ENCODE assay signal across 11 cellular contexts in genomic region chr10:31864834-31865518, GRCh38.
DNase-seq lines count a peak whose midpoint lies in the region; ATAC-seq, FAIRE-seq and TF ChIP-seq lines count a peak whose summit lies in the region.
"Had no signal": no experiment of that assay in that cellular context is flagged by ENCODE, and none has a peak within 500 bp of the region (broad histone marks: within the 10 kb centered on the region; RNA-seq: fewer than 3 reads in every experiment).

No MANE protein-coding gene starts in this region.

- no peak overlapping the region for H3K27ac ChIP-seq in H1 (ENCODE audit: low read depth, low read length)

- H3K4me3 Mint-ChIP-seq in mesothelial cell of epicardium, result no peak overlapping the region

- H3K4ac ChIP-seq in H1 (replicated peaks; ENCODE audit: insufficient read length, low read depth, low read length), result no peak overlapping the region

- H2BK5ac ChIP-seq in H1 (ENCODE audit: low read depth, low read length), result no peak overlapping the region

- H4K91ac ChIP-seq in H1 (replicated peaks; ENCODE audit: insufficient read length, low read length), result no peak overlapping the region

- H3K27me3 ChIP-seq in H1 (replicated peaks in 1 of 4; ENCODE audit: control insufficient read depth in 3 of 4, extremely low read depth in 1 of 4, insufficient read depth in 3 of 4, low read length in 3 of 4), result no peaks in the 10 kb centered on the region

- no peak overlapping the region for H3K56ac ChIP-seq in H1 (replicated peaks; ENCODE audit: insufficient read length, low read depth, low read length)

- no peak for TF ChIP-seq CTCF in H1 (IDR thresholded peaks at IDR 0.05; ENCODE audit: control extremely low read depth in 1 of 3, insufficient read depth in 1 of 3, low read depth in 1 of 3, low read length in 3 of 3)
- TF ChIP-seq CTCF in mesothelial cell of epicardium (IDR thresholded peaks at IDR 0.05; ENCODE audit: unreplicated experiment), result no peak

- no peak overlapping the region for H2BK120ac ChIP-seq in H1 (replicated peaks; ENCODE audit: low read depth, low read length)

- H2BK20ac ChIP-seq in H1 (ENCODE audit: low read length), result no peak overlapping the region

- H3K79me1 ChIP-seq in H1 (ENCODE audit: low read depth, low read length), result peaks cover 4% of the 10 kb centered on the region; the same call in 1 of the 2 replicates

- no peak overlapping the region for H2BK12ac ChIP-seq in H1 (ENCODE audit: low read depth, low read length)

- peaks cover 11% of the 10 kb centered on the region for H3K36me3 Mint-ChIP-seq in mesothelial cell of epicardium

- DNase-seq in AG08396 (ENCODE audit: low spot score) (peak; percentile 12), HT1080 (ENCODE audit: low read depth) (peak; percentile 68), H1 (ENCODE audit: low read depth in 1 of 2, low spot score in 2 of 2) (peak in 1 of 2 experiments; percentile 10), mesothelial cell of epicardium (ENCODE audit: low spot score in 2 of 2, unreplicated experiment in 2 of 2) (no peak), SIG-M5 treated with dmso at 0.1 percent for 504 hours (lab: John Stamatoyannopoulos, UW; ENCODE audit: unreplicated experiment) (no peak), globus pallidus (ENCODE audit: low spot score) (no peak)
- no peak for DNase-seq in stimulated activated CD4-positive, alpha-beta T cell treated with anti-CD3 and anti-CD28 coated beads, Interleukin-4, amount 100 ng/mL, for 24 hours
- DNase-seq: activated CD4-positive, CD25-positive, alpha-beta regulatory T cell; DMS79 treated with DMSO at 0.1 percent for 48 hours; naive B cell had no signal

- H2AFZ ChIP-seq in H1 (ENCODE audit: low read length), result no peak overlapping the region

- no peak overlapping the region for H3K18ac ChIP-seq in H1 (ENCODE audit: extremely low read depth, low read length)

- TF ChIP-seq RAD21 in H1 (IDR thresholded peaks at IDR 0.05 in 1 of 2, conservative IDR thresholded peaks at IDR 0.05 in 1 of 2; ENCODE audit: low read depth in 2 of 2, low read length in 2 of 2), result no peak

- H3K4me3 ChIP-seq in H1 (ENCODE audit: extremely low read depth in 1 of 4, insufficient read depth in 2 of 4, low read depth in 3 of 4, low read length in 4 of 4), result peak overlapping the region in 1 of 4 experiments; percentile 32; a peak in 3 of 8 replicates

- WGBS in H1 (ENCODE audit: extremely low coverage in 1 of 2, insufficient coverage in 1 of 2, insufficient read length in 1 of 2, insufficient replicate concordance in 2 of 2, low coverage in 1 of 2, low lambda C conversion rate in 2 of 2, missing lambda C conversion rate in 1 of 2), 2 experiments, result 17% methylated on average over 5 of the region's 5 CpGs; no CpG with 5 or more reads in 1 of the 2 experiments

- peaks cover 12% of the 10 kb centered on the region for H3K4me1 Mint-ChIP-seq in mesothelial cell of epicardium

- no peaks in the 10 kb centered on the region for H4K20me1 ChIP-seq in H1 (replicated peaks in 1 of 2; ENCODE audit: control insufficient read depth in 1 of 2, insufficient read depth in 2 of 2, low read length in 2 of 2)

- no peak overlapping the region for H4K5ac ChIP-seq in H1 (ENCODE audit: insufficient read length, low read depth, low read length)

- FAIRE-seq in H1 (lab: Jason Lieb, UNC), result peak; percentile 100

- no peak overlapping the region for H3K23ac ChIP-seq in H1 (ENCODE audit: insufficient read length)

- no peak for ATAC-seq in HG03439 (IDR thresholded peaks at IDR 0.05; ENCODE audit: unreplicated experiment)

- peak overlapping the region; percentile 2 for H3K27ac Mint-ChIP-seq in mesothelial cell of epicardium

- CTCF ChIA-PET in H1 (lab: Charles Lee; ENCODE audit: partially characterized antibody), result interaction anchor here (2.8 kb wide), 1 partner anchor 140 kb away, joined by 13 read pairs; no protein-coding TSS in a partner anchor

- H2AK5ac ChIP-seq in H1 (ENCODE audit: low read depth, low read length), result no peak overlapping the region; the same call in 1 of the 2 replicates

- H3K27me3 Mint-ChIP-seq in mesothelial cell of epicardium (ENCODE audit: low read depth), result no peaks in the 10 kb centered on the region
- H3K27me3 Mint-ChIP-seq: naive B cell had no signal

- no peaks in the 10 kb centered on the region for H3K9me3 Mint-ChIP-seq in mesothelial cell of epicardium

- no peak overlapping the region for H4K8ac ChIP-seq in H1 (ENCODE audit: extremely low read depth, insufficient read depth, low read length)

- POLR2A ChIA-PET in H1 (lab: Charles Lee; ENCODE audit: partially characterized antibody), result interaction anchor here (0.9 to 1.5 kb wide), 4 partner anchors 14 to 64 kb away, joined by 3 read pairs; partner anchors contain the start of gene ARHGAP12

- H3K4me1 ChIP-seq in H1 (replicated peaks in 1 of 4; ENCODE audit: control insufficient read depth in 3 of 4, insufficient read depth in 4 of 4, low read length in 3 of 4), result peaks cover 0 to 8% (median 4%) of the 10 kb centered on the region in 4 experiments; a peak in 5 of 7 replicates

- TF ChIP-seq EP300 in H1 (IDR thresholded peaks at IDR 0.05; ENCODE audit: borderline replicate concordance in 1 of 2, low read depth in 2 of 2, low read length in 2 of 2), result 0 out of 3 replicates have a peak, but pooled peaks of 1 of the 2 experiments have one; percentile 39

- H3K36me3 ChIP-seq in H1 (ENCODE audit: control insufficient read depth in 2 of 4, insufficient read depth in 4 of 4, low read length in 3 of 4), result peaks cover 0 to 4% (median 2%) of the 10 kb centered on the region in 4 experiments; a peak in 2 of 8 replicates

- TF ChIP-seq POLR2A in H1 (IDR thresholded peaks at IDR 0.05; ENCODE audit: control extremely low read depth in 1 of 2, low read depth in 2 of 2, low read length in 2 of 2), result no peak

- no peaks in the 10 kb centered on the region for H3K9me3 ChIP-seq in H1 (ENCODE audit: insufficient read depth in 2 of 2, low read depth in 1 of 2, low read length in 1 of 2)

- peaks cover 5% of the 10 kb centered on the region; the same call in 1 of the 2 replicates for H3K23me2 ChIP-seq in H1 (ENCODE audit: low read depth, low read length)

- H2BK15ac ChIP-seq in H1 (ENCODE audit: low read length), result no peak overlapping the region

- H3K9ac ChIP-seq in H1 (replicated peaks in 1 of 4; ENCODE audit: extremely low read depth in 1 of 4, low read depth in 3 of 4, low read length in 3 of 4), result no peak overlapping the region

- H3K4me2 ChIP-seq in H1 (ENCODE audit: insufficient read depth in 1 of 2, low read depth in 2 of 2, low read length in 2 of 2), result peak overlapping the region; percentile 44 to 49; a peak in 3 of 4 replicates

- H3K14ac ChIP-seq in H1 (ENCODE audit: insufficient read length), result no peak overlapping the region

- peaks cover 0 to 65% of the 10 kb centered on the region in 2 experiments; a peak in 2 of 4 replicates for H3K79me2 ChIP-seq in H1 (ENCODE audit: control insufficient read depth in 1 of 2, insufficient read depth in 2 of 2, low read length in 2 of 2)

TF ChIP-seq in H1, 55 proteins besides CTCF, POLR2A, EP300 and RAD21:
- TF ChIP-seq HDAC2 (IDR thresholded peaks at IDR 0.05; ENCODE audit: borderline replicate concordance in 1 of 2, low read depth in 2 of 2, low read length in 2 of 2), result 0 out of 4 replicates have a peak, but pooled peaks of 1 of the 2 experiments have one; percentile 37
- TF ChIP-seq SIN3A (conservative IDR thresholded peaks at IDR 0.05 in 1 of 2, IDR thresholded peaks at IDR 0.05 in 1 of 2; ENCODE audit: low read depth in 1 of 2, low read length in 2 of 2), result 0 out of 4 replicates have a peak, but pooled peaks of 1 of the 2 experiments have one; percentile 21
- peak; percentile 38; the same call in 1 of the 2 replicates for TF ChIP-seq EGR1 (IDR thresholded peaks at IDR 0.05; ENCODE audit: borderline replicate concordance, low read depth, low read length)
- TF ChIP-seq CHD2 (IDR thresholded peaks at IDR 0.05; ENCODE audit: low read length), result no peak
- TF ChIP-seq GTF2F1 (IDR thresholded peaks at IDR 0.05; ENCODE audit: borderline replicate concordance, low read depth, low read length), result no peak

Comparison
In these comparisons a context has a peak if more than half of its experiments do, and no peak if none do; other contexts are left out.
1. DNase-seq: peak in AG08396 (single experiment) and HT1080 (single experiment); none in mesothelial cell of epicardium (0 of 2), stimulated activated CD4-positive, alpha-beta T cell treated with anti-CD3 and anti-CD28 coated beads, Interleukin-4, amount 100 ng/mL, for 24 hours (single experiment), SIG-M5 treated with dmso at 0.1 percent for 504 hours (single experiment) and globus pallidus (single experiment).